In the genomic region with DNA sequence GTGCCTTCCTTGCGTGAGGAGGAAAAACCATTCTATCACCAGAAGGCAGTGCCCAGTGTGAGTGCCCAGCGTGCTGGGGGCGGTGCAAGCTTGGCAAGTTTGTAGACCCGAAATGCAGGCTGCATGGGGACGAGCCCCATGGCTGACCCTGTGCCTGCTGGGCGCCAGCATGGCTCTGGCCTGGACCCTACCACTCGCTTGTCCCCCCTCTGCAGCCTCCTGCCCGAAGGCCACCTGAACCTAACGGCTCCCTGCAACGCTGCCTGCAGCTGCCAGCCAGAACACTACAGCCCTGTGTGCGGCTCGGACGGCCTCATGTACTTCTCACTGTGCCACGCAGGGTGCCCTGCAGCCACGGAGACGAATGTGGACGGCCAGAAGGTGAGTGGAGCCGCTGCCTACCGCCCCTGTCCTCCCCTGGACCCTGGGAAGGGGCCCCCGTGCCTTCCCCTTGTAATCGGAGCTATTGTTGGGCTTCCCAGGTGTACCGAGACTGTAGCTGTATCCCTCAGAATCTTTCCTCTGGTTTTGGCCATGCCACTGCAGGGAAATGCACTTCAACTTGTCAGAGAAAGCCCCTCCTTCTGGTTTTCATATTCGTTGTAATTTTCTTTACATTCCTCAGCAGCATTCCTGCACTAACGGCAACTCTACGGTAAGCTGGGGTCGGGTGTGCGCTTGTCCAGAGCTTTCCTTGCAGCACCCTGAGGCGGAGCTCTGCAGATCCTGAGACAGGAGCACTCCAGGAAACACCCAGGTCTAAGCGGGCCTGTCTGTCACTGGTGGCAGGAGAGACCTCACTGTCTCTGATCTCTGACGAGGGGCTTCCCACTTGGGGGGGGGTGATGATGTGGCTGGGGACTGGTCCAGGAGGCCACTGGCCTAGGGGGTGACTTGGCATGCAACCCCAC, we compare ENCODE assay signal across 1 cellular context.
TF ChIP-seq lines count a peak whose summit lies in the region.

No MANE protein-coding gene starts in this region.

TF ChIP-seq in HepG2, 621 proteins besides CTCF, POLR2A, EP300 and RAD21 (continued from another document and continues in another):
- TF ChIP-seq, protein P1, sequence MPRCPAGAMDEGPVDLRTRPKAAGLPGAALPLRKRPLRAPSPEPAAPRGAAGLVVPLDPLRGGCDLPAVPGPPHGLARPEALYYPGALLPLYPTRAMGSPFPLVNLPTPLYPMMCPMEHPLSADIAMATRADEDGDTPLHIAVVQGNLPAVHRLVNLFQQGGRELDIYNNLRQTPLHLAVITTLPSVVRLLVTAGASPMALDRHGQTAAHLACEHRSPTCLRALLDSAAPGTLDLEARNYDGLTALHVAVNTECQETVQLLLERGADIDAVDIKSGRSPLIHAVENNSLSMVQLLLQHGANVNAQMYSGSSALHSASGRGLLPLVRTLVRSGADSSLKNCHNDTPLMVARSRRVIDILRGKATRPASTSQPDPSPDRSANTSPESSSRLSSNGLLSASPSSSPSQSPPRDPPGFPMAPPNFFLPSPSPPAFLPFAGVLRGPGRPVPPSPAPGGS (CRISPR knock-in tag; IDR thresholded peaks at IDR 0.05): no peak
- TF ChIP-seq RFX5 (IDR thresholded peaks at IDR 0.05; ENCODE audit: low read depth, low read length) (no peak), NCOA2 (CRISPR knock-in tag; IDR thresholded peaks at IDR 0.05) (no peak), ZNF101 (CRISPR knock-in tag; IDR thresholded peaks at IDR 0.05; ENCODE audit: borderline replicate concordance, low read depth) (no peak), ZNF782 (CRISPR knock-in tag; IDR thresholded peaks at IDR 0.05; ENCODE audit: borderline replicate concordance) (0 out of 2 replicates have a peak, but pooled peaks have one; percentile 44), ZNF547 (CRISPR knock-in tag; IDR thresholded peaks at IDR 0.05) (no peak), ESRRA (CRISPR knock-in tag; IDR thresholded peaks at IDR 0.05; ENCODE audit: low read depth) (0 out of 2 replicates have a peak, but pooled peaks have one; percentile 17), SP4 (CRISPR knock-in tag; IDR thresholded peaks at IDR 0.05) (no peak; the same call in 1 of the 2 replicates), ZNF17 (CRISPR knock-in tag; IDR thresholded peaks at IDR 0.05) (no peak), ZFP36 (IDR thresholded peaks at IDR 0.05; ENCODE audit: borderline replicate concordance, low read depth, low read length, partially characterized antibody) (no peak)
- TF ChIP-seq, protein P2, sequence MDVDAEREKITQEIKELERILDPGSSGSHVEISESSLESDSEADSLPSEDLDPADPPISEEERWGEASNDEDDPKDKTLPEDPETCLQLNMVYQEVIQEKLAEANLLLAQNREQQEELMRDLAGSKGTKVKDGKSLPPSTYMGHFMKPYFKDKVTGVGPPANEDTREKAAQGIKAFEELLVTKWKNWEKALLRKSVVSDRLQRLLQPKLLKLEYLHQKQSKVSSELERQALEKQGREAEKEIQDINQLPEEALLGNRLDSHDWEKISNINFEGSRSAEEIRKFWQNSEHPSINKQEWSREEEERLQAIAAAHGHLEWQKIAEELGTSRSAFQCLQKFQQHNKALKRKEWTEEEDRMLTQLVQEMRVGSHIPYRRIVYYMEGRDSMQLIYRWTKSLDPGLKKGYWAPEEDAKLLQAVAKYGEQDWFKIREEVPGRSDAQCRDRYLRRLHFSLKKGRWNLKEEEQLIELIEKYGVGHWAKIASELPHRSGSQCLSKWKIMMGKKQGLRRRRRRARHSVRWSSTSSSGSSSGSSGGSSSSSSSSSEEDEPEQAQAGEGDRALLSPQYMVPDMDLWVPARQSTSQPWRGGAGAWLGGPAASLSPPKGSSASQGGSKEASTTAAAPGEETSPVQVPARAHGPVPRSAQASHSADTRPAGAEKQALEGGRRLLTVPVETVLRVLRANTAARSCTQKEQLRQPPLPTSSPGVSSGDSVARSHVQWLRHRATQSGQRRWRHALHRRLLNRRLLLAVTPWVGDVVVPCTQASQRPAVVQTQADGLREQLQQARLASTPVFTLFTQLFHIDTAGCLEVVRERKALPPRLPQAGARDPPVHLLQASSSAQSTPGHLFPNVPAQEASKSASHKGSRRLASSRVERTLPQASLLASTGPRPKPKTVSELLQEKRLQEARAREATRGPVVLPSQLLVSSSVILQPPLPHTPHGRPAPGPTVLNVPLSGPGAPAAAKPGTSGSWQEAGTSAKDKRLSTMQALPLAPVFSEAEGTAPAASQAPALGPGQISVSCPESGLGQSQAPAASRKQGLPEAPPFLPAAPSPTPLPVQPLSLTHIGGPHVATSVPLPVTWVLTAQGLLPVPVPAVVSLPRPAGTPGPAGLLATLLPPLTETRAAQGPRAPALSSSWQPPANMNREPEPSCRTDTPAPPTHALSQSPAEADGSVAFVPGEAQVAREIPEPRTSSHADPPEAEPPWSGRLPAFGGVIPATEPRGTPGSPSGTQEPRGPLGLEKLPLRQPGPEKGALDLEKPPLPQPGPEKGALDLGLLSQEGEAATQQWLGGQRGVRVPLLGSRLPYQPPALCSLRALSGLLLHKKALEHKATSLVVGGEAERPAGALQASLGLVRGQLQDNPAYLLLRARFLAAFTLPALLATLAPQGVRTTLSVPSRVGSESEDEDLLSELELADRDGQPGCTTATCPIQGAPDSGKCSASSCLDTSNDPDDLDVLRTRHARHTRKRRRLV (CRISPR knock-in tag; IDR thresholded peaks at IDR 0.05): no peak
- TF ChIP-seq, protein P3, sequence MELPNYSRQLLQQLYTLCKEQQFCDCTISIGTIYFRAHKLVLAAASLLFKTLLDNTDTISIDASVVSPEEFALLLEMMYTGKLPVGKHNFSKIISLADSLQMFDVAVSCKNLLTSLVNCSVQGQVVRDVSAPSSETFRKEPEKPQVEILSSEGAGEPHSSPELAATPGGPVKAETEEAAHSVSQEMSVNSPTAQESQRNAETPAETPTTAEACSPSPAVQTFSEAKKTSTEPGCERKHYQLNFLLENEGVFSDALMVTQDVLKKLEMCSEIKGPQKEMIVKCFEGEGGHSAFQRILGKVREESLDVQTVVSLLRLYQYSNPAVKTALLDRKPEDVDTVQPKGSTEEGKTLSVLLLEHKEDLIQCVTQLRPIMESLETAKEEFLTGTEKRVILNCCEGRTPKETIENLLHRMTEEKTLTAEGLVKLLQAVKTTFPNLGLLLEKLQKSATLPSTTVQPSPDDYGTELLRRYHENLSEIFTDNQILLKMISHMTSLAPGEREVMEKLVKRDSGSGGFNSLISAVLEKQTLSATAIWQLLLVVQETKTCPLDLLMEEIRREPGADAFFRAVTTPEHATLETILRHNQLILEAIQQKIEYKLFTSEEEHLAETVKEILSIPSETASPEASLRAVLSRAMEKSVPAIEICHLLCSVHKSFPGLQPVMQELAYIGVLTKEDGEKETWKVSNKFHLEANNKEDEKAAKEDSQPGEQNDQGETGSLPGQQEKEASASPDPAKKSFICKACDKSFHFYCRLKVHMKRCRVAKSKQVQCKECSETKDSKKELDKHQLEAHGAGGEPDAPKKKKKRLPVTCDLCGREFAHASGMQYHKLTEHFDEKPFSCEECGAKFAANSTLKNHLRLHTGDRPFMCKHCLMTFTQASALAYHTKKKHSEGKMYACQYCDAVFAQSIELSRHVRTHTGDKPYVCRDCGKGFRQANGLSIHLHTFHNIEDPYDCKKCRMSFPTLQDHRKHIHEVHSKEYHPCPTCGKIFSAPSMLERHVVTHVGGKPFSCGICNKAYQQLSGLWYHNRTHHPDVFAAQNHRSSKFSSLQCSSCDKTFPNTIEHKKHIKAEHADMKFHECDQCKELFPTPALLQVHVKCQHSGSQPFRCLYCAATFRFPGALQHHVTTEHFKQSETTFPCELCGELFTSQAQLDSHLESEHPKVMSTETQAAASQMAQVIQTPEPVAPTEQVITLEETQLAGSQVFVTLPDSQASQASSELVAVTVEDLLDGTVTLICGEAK (IDR thresholded peaks at IDR 0.05): no peak
- TF ChIP-seq, protein P3 (CRISPR knock-in tag; IDR thresholded peaks at IDR 0.05): 0 out of 2 replicates have a peak, but pooled peaks have one; percentile 0
- TF ChIP-seq, protein P4, sequence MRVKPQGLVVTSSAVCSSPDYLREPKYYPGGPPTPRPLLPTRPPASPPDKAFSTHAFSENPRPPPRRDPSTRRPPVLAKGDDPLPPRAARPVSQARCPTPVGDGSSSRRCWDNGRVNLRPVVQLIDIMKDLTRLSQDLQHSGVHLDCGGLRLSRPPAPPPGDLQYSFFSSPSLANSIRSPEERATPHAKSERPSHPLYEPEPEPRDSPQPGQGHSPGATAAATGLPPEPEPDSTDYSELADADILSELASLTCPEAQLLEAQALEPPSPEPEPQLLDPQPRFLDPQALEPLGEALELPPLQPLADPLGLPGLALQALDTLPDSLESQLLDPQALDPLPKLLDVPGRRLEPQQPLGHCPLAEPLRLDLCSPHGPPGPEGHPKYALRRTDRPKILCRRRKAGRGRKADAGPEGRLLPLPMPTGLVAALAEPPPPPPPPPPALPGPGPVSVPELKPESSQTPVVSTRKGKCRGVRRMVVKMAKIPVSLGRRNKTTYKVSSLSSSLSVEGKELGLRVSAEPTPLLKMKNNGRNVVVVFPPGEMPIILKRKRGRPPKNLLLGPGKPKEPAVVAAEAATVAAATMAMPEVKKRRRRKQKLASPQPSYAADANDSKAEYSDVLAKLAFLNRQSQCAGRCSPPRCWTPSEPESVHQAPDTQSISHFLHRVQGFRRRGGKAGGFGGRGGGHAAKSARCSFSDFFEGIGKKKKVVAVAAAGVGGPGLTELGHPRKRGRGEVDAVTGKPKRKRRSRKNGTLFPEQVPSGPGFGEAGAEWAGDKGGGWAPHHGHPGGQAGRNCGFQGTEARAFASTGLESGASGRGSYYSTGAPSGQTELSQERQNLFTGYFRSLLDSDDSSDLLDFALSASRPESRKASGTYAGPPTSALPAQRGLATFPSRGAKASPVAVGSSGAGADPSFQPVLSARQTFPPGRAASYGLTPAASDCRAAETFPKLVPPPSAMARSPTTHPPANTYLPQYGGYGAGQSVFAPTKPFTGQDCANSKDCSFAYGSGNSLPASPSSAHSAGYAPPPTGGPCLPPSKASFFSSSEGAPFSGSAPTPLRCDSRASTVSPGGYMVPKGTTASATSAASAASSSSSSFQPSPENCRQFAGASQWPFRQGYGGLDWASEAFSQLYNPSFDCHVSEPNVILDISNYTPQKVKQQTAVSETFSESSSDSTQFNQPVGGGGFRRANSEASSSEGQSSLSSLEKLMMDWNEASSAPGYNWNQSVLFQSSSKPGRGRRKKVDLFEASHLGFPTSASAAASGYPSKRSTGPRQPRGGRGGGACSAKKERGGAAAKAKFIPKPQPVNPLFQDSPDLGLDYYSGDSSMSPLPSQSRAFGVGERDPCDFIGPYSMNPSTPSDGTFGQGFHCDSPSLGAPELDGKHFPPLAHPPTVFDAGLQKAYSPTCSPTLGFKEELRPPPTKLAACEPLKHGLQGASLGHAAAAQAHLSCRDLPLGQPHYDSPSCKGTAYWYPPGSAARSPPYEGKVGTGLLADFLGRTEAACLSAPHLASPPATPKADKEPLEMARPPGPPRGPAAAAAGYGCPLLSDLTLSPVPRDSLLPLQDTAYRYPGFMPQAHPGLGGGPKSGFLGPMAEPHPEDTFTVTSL (CRISPR knock-in tag; IDR thresholded peaks at IDR 0.05; ENCODE audit: borderline replicate concordance): no peak
- TF ChIP-seq, protein P5, sequence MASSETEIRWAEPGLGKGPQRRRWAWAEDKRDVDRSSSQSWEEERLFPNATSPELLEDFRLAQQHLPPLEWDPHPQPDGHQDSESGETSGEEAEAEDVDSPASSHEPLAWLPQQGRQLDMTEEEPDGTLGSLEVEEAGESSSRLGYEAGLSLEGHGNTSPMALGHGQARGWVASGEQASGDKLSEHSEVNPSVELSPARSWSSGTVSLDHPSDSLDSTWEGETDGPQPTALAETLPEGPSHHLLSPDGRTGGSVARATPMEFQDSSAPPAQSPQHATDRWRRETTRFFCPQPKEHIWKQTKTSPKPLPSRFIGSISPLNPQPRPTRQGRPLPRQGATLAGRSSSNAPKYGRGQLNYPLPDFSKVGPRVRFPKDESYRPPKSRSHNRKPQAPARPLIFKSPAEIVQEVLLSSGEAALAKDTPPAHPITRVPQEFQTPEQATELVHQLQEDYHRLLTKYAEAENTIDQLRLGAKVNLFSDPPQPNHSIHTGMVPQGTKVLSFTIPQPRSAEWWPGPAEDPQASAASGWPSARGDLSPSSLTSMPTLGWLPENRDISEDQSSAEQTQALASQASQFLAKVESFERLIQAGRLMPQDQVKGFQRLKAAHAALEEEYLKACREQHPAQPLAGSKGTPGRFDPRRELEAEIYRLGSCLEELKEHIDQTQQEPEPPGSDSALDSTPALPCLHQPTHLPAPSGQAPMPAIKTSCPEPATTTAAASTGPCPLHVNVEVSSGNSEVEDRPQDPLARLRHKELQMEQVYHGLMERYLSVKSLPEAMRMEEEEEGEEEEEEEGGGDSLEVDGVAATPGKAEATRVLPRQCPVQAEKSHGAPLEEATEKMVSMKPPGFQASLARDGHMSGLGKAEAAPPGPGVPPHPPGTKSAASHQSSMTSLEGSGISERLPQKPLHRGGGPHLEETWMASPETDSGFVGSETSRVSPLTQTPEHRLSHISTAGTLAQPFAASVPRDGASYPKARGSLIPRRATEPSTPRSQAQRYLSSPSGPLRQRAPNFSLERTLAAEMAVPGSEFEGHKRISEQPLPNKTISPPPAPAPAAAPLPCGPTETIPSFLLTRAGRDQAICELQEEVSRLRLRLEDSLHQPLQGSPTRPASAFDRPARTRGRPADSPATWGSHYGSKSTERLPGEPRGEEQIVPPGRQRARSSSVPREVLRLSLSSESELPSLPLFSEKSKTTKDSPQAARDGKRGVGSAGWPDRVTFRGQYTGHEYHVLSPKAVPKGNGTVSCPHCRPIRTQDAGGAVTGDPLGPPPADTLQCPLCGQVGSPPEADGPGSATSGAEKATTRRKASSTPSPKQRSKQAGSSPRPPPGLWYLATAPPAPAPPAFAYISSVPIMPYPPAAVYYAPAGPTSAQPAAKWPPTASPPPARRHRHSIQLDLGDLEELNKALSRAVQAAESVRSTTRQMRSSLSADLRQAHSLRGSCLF (CRISPR knock-in tag; IDR thresholded peaks at IDR 0.05; ENCODE audit: borderline replicate concordance): no peak
